ENCODE assay signal across 1 cellular context in genomic region chr2:216477283-216478035, GRCh38.
TF ChIP-seq lines count a peak whose summit lies in the region.

No MANE protein-coding gene starts in this region.

TF ChIP-seq in GM23338, 12 proteins besides CTCF, POLR2A, EP300 and RAD21 (continued from another document):
- TF ChIP-seq ZNF462 (CRISPR knock-in tag; IDR thresholded peaks at IDR 0.05) (no peak), ETS1 (IDR thresholded peaks at IDR 0.05) (no peak), EZH2 (IDR thresholded peaks at IDR 0.05; ENCODE audit: low read depth, unreplicated experiment) (no peak)
TF ChIP-seq in GM23338: peak in this region for 0.
